In the genomic region with DNA sequence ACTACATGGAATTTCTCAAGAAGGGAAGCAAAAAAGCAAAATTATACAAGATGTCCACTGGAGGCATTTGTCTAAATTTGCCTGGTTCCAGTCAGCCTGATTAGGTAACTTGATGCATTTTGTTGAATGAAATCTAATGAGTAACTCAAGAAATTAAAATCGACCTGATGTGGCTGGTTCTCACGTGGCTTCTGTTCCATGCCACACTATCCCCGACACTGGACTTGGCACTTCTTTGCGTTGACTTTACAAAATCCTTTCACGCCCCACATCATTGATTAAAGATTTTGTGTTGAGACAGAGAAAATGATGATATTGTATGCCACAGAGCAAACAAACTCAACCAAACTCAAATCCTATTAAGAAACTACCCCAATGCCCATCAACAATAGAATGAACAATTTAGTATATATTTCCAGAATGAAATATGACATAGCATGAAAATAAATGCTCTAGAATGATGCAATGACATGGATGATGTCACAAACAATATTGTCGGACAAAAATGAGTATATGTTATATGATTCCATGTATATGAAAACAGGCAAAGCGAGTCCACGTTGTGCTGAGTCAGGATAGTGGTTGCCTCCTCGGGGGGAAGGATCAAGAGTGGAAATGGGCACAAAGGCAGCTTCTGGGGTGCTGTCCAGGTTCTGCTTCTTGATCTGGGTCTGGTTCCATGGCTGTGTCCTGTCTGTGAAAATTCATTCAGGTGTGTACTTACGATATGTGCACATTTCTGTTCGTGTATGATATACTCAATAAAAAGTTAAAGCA, we compare ENCODE assay signal across 2 cellular contexts.
TF ChIP-seq lines count a peak whose summit lies in the region.

No MANE protein-coding gene starts in this region.

TF ChIP-seq in HEK293, 187 proteins besides CTCF, POLR2A, EP300 and RAD21:
- TF ChIP-seq, protein P1, sequence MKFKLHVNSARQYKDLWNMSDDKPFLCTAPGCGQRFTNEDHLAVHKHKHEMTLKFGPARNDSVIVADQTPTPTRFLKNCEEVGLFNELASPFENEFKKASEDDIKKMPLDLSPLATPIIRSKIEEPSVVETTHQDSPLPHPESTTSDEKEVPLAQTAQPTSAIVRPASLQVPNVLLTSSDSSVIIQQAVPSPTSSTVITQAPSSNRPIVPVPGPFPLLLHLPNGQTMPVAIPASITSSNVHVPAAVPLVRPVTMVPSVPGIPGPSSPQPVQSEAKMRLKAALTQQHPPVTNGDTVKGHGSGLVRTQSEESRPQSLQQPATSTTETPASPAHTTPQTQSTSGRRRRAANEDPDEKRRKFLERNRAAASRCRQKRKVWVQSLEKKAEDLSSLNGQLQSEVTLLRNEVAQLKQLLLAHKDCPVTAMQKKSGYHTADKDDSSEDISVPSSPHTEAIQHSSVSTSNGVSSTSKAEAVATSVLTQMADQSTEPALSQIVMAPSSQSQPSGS (tag by site-specific recombination; IDR thresholded peaks at IDR 0.05; ENCODE audit: low read depth), result peak; percentile 51; the same call in 1 of the 2 replicates
- no peak for TF ChIP-seq ZBTB17 (tag by site-specific recombination; IDR thresholded peaks at IDR 0.05)

TF ChIP-seq in HepG2, 621 proteins besides CTCF, POLR2A, EP300 and RAD21:
- TF ChIP-seq, protein P2, sequence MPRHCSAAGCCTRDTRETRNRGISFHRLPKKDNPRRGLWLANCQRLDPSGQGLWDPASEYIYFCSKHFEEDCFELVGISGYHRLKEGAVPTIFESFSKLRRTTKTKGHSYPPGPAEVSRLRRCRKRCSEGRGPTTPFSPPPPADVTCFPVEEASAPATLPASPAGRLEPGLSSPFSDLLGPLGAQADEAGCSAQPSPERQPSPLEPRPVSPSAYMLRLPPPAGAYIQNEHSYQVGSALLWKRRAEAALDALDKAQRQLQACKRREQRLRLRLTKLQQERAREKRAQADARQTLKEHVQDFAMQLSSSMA (CRISPR knock-in tag; IDR thresholded peaks at IDR 0.05), result no peak
- TF ChIP-seq CEBPB (IDR thresholded peaks at IDR 0.05; ENCODE audit: borderline replicate concordance, low read depth, low read length) (peak; percentile 11; the same call in 1 of the 2 replicates), ZNF652 (CRISPR knock-in tag; IDR thresholded peaks at IDR 0.05; ENCODE audit: borderline replicate concordance, low read depth) (no peak), ZNF577 (CRISPR knock-in tag; IDR thresholded peaks at IDR 0.05; ENCODE audit: borderline replicate concordance, low read depth) (no peak), POGZ (CRISPR knock-in tag; IDR thresholded peaks at IDR 0.05) (no peak), GABPA (IDR thresholded peaks at IDR 0.05; ENCODE audit: low read depth, low read length) (no peak), GABPA (CRISPR knock-in tag; IDR thresholded peaks at IDR 0.05; ENCODE audit: low read depth) (no peak), ARID2 (CRISPR knock-in tag; IDR thresholded peaks at IDR 0.05; ENCODE audit: borderline replicate concordance) (no peak), MATR3 (CRISPR knock-in tag; IDR thresholded peaks at IDR 0.05) (no peak), ZNF660 (CRISPR knock-in tag; IDR thresholded peaks at IDR 0.05; ENCODE audit: borderline replicate concordance, low read depth) (no peak), ZNF343 (CRISPR knock-in tag; IDR thresholded peaks at IDR 0.05) (no peak), ZNF552 (CRISPR knock-in tag; IDR thresholded peaks at IDR 0.05; ENCODE audit: borderline replicate concordance) (no peak), MAFK (conservative IDR thresholded peaks at IDR 0.05 in 1 of 2, IDR thresholded peaks at IDR 0.05 in 1 of 2; ENCODE audit: low read length in 2 of 2) (peak; percentile 37 to 57; a peak in 3 of 4 replicates), RARA (CRISPR knock-in tag; IDR thresholded peaks at IDR 0.05) (no peak), BRD4 (CRISPR knock-in tag; IDR thresholded peaks at IDR 0.05) (no peak), YY1 (IDR thresholded peaks at IDR 0.05; ENCODE audit: insufficient read depth, insufficient replicate concordance, low read depth, low read length) (no peak), ZNF335 (CRISPR knock-in tag; IDR thresholded peaks at IDR 0.05) (no peak), CREB1 (IDR thresholded peaks at IDR 0.05) (0 out of 2 replicates have a peak, but pooled peaks have one; percentile 37), CREB1 (CRISPR knock-in tag; IDR thresholded peaks at IDR 0.05) (no peak), KDM2A (CRISPR knock-in tag; IDR thresholded peaks at IDR 0.05; ENCODE audit: borderline replicate concordance, low read depth) (no peak), PLRG1 (conservative IDR thresholded peaks at IDR 0.05) (no peak), MAFF (IDR thresholded peaks at IDR 0.05; ENCODE audit: low read depth, low read length) (0 out of 2 replicates have a peak, but pooled peaks have one; percentile 13), TBX2 (CRISPR knock-in tag; IDR thresholded peaks at IDR 0.05; ENCODE audit: borderline replicate concordance) (no peak), ZNF839 (CRISPR knock-in tag; IDR thresholded peaks at IDR 0.05; ENCODE audit: borderline replicate concordance) (no peak), ZFP36 (IDR thresholded peaks at IDR 0.05; ENCODE audit: borderline replicate concordance, low read depth, low read length, partially characterized antibody) (no peak), ZNF605 (CRISPR knock-in tag; IDR thresholded peaks at IDR 0.05) (no peak), ATF7 (IDR thresholded peaks at IDR 0.05) (peak; percentile 51), ATF7 (CRISPR knock-in tag; IDR thresholded peaks at IDR 0.05) (no peak), ZSCAN9 (CRISPR knock-in tag; IDR thresholded peaks at IDR 0.05; ENCODE audit: borderline replicate concordance) (no peak)
- TF ChIP-seq, protein P3, sequence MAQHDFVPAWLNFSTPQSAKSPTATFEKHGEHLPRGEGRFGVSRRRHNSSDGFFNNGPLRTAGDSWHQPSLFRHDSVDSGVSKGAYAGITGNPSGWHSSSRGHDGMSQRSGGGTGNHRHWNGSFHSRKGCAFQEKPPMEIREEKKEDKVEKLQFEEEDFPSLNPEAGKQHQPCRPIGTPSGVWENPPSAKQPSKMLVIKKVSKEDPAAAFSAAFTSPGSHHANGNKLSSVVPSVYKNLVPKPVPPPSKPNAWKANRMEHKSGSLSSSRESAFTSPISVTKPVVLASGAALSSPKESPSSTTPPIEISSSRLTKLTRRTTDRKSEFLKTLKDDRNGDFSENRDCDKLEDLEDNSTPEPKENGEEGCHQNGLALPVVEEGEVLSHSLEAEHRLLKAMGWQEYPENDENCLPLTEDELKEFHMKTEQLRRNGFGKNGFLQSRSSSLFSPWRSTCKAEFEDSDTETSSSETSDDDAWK (CRISPR knock-in tag; IDR thresholded peaks at IDR 0.05), result no peak
- TF ChIP-seq, protein P4, sequence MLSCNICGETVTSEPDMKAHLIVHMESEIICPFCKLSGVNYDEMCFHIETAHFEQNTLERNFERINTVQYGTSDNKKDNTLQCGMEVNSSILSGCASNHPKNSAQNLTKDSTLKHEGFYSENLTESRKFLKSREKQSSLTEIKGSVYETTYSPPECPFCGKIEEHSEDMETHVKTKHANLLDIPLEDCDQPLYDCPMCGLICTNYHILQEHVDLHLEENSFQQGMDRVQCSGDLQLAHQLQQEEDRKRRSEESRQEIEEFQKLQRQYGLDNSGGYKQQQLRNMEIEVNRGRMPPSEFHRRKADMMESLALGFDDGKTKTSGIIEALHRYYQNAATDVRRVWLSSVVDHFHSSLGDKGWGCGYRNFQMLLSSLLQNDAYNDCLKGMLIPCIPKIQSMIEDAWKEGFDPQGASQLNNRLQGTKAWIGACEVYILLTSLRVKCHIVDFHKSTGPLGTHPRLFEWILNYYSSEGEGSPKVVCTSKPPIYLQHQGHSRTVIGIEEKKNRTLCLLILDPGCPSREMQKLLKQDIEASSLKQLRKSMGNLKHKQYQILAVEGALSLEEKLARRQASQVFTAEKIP (CRISPR knock-in tag; IDR thresholded peaks at IDR 0.05; ENCODE audit: borderline replicate concordance), result no peak
- TF ChIP-seq, protein P5, sequence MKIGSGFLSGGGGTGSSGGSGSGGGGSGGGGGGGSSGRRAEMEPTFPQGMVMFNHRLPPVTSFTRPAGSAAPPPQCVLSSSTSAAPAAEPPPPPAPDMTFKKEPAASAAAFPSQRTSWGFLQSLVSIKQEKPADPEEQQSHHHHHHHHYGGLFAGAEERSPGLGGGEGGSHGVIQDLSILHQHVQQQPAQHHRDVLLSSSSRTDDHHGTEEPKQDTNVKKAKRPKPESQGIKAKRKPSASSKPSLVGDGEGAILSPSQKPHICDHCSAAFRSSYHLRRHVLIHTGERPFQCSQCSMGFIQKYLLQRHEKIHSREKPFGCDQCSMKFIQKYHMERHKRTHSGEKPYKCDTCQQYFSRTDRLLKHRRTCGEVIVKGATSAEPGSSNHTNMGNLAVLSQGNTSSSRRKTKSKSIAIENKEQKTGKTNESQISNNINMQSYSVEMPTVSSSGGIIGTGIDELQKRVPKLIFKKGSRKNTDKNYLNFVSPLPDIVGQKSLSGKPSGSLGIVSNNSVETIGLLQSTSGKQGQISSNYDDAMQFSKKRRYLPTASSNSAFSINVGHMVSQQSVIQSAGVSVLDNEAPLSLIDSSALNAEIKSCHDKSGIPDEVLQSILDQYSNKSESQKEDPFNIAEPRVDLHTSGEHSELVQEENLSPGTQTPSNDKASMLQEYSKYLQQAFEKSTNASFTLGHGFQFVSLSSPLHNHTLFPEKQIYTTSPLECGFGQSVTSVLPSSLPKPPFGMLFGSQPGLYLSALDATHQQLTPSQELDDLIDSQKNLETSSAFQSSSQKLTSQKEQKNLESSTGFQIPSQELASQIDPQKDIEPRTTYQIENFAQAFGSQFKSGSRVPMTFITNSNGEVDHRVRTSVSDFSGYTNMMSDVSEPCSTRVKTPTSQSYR (CRISPR knock-in tag; IDR thresholded peaks at IDR 0.05; ENCODE audit: borderline replicate concordance), result no peak
- TF ChIP-seq, protein P6, sequence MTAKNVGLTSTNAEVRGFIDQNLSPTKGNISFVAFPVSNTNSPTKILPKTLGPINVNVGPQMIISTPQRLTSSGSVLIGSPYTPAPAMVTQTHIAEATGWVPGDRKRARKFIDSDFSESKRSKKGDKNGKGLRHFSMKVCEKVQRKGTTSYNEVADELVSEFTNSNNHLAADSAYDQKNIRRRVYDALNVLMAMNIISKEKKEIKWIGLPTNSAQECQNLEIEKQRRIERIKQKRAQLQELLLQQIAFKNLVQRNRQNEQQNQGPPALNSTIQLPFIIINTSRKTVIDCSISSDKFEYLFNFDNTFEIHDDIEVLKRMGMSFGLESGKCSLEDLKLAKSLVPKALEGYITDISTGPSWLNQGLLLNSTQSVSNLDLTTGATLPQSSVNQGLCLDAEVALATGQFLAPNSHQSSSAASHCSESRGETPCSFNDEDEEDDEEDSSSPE (CRISPR knock-in tag; IDR thresholded peaks at IDR 0.05), result no peak
TF ChIP-seq in HepG2: peak in this region for 5.
